Comparison of ENCODE assay signal across 16 cellular contexts in the genomic region with DNA sequence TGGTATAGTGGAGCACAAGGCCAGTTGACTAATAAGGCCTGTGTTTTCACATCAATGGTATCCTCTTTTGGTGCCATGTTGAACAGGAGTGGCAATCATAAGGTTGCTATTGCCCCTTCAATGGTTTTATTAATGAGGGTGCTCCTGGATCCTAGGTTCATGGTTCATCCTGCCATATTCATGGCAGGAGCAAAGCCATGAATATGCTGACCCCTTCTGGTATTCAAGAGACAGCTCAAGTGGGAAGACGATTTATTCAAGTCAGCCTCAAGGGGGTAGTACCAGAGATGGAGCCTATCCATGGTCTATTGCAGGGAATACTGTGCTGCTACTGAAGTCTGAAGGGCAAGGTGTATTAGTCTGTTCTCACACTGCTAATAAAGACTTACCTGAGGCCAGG. TPM values are rescaled to one million over a fixed set of nuclear protein-coding genes. Genes with fewer than 3 reads are reported as not detected.
DNase-seq lines count a peak whose midpoint lies in the region; ATAC-seq, FAIRE-seq and TF ChIP-seq lines count a peak whose summit lies in the region.
"Had no signal": no experiment of that assay in that cellular context is flagged by ENCODE, and none has a peak within 500 bp of the region (broad histone marks: within the 10 kb centered on the region; RNA-seq: fewer than 3 reads in every experiment).

No MANE protein-coding gene starts in this region.

- no peak overlapping the region for H2BK20ac ChIP-seq in H1 (ENCODE audit: low read length)

- H3K9me3 Mint-ChIP-seq in neural progenitor cell = peaks cover 17% of the 10 kb centered on the region
- H3K9me3 Mint-ChIP-seq in activated CD4-positive, alpha-beta T cell treated with anti-CD3 and anti-CD28 coated beads, Interleukin-2, amount 10 ng/mL, durations not matched to agents 7 days and 5 days = peaks cover 9% of the 10 kb centered on the region

- H2BK12ac ChIP-seq in H1 (ENCODE audit: low read depth, low read length) = no peak overlapping the region

- H3K23ac ChIP-seq in H1 (ENCODE audit: insufficient read length) = no peak overlapping the region

- H2AFZ ChIP-seq in H1 (ENCODE audit: low read length) (no peak overlapping the region), neural progenitor cell (replicated peaks) (no peak overlapping the region)

- no peak overlapping the region for H2BK5ac ChIP-seq in H1 (ENCODE audit: low read depth, low read length)

- POLR2A ChIA-PET in H1 (lab: Charles Lee; ENCODE audit: partially characterized antibody) = no interaction called here
- POLR2A ChIA-PET in activated CD4-positive, alpha-beta T cell treated with anti-CD3 and anti-CD28 coated beads, Interleukin-2, amount 10 ng/mL, durations not matched to agents 7 days and 5 days (lab: Charles Lee) = no interaction called here

- H3K27ac Mint-ChIP-seq in neural progenitor cell = no peak overlapping the region
- H3K27ac Mint-ChIP-seq in activated CD4-positive, alpha-beta T cell treated with anti-CD3 and anti-CD28 coated beads, Interleukin-2, amount 10 ng/mL, durations not matched to agents 7 days and 5 days = no peak overlapping the region
- H3K27ac Mint-ChIP-seq: activated naive CD4-positive, alpha-beta T cell treated with anti-CD3 and anti-CD28 coated beads, Interleukin-2, amount 50 U/mL, for 24 hours had no signal

- H2AK5ac ChIP-seq in H1 (ENCODE audit: low read depth, low read length) = no peak overlapping the region

- no peak overlapping the region for H2BK120ac ChIP-seq in H1 (replicated peaks; ENCODE audit: low read depth, low read length)

- CTCF ChIA-PET in H1 (lab: Charles Lee; ENCODE audit: partially characterized antibody) = interaction anchor here (0.5 to 3.2 kb wide), 22 partner anchors 8 to 293 kb away, joined by 3 to 24 read pairs (median 4); no protein-coding TSS in a partner anchor
- CTCF ChIA-PET in activated CD4-positive, alpha-beta T cell treated with anti-CD3 and anti-CD28 coated beads, Interleukin-2, amount 10 ng/mL, durations not matched to agents 7 days and 5 days (lab: Charles Lee) = no interaction called here

- no peak for ATAC-seq in HG02938 (IDR thresholded peaks at IDR 0.05; ENCODE audit: unreplicated experiment)

- no peaks in the 10 kb centered on the region for H3K27me3 Mint-ChIP-seq in neural progenitor cell (ENCODE audit: insufficient read depth, low read depth)
- H3K27me3 Mint-ChIP-seq in activated CD4-positive, alpha-beta T cell treated with anti-CD3 and anti-CD28 coated beads, Interleukin-2, amount 10 ng/mL, durations not matched to agents 7 days and 5 days = peaks cover 14% of the 10 kb centered on the region
- H3K27me3 Mint-ChIP-seq: activated naive CD4-positive, alpha-beta T cell treated with anti-CD3 and anti-CD28 coated beads, Interleukin-2, amount 50 U/mL, for 24 hours had no signal

- no peak overlapping the region for H3K4me2 ChIP-seq in H1 (ENCODE audit: insufficient read depth in 1 of 2, low read depth in 2 of 2, low read length in 2 of 2)
- no peak overlapping the region for H3K4me2 ChIP-seq in neural progenitor cell

- no peak overlapping the region for H3K27ac ChIP-seq in H1 (ENCODE audit: low read depth, low read length)
- H3K27ac ChIP-seq in neural progenitor cell = no peak overlapping the region
- H3K27ac ChIP-seq: SJCRH30 had no signal

- no peak overlapping the region for H4K91ac ChIP-seq in H1 (replicated peaks; ENCODE audit: insufficient read length, low read length)

- H3K36me3 ChIP-seq in H1 (ENCODE audit: control insufficient read depth in 2 of 4, insufficient read depth in 4 of 4, low read length in 3 of 4) (no peaks in the 10 kb centered on the region), neural progenitor cell (no peaks in the 10 kb centered on the region)
- H3K36me3 ChIP-seq: SJCRH30, uterus had no signal

- H3K4me1 Mint-ChIP-seq in neural progenitor cell = peaks cover 28% of the 10 kb centered on the region
- H3K4me1 Mint-ChIP-seq in activated CD4-positive, alpha-beta T cell treated with anti-CD3 and anti-CD28 coated beads, Interleukin-2, amount 10 ng/mL, durations not matched to agents 7 days and 5 days = no peaks in the 10 kb centered on the region
- H3K4me1 Mint-ChIP-seq: activated naive CD4-positive, alpha-beta T cell treated with anti-CD3 and anti-CD28 coated beads, Interleukin-2, amount 50 U/mL, for 24 hours had no signal

- H3K36me3 Mint-ChIP-seq in neural progenitor cell = peaks cover 12% of the 10 kb centered on the region
- H3K36me3 Mint-ChIP-seq in activated CD4-positive, alpha-beta T cell treated with anti-CD3 and anti-CD28 coated beads, Interleukin-2, amount 10 ng/mL, durations not matched to agents 7 days and 5 days (ENCODE audit: low read depth) = no peaks in the 10 kb centered on the region
- H3K36me3 Mint-ChIP-seq: activated naive CD4-positive, alpha-beta T cell treated with anti-CD3 and anti-CD28 coated beads, Interleukin-2, amount 50 U/mL, for 24 hours had no signal

- no peak overlapping the region for H3K4me3 Mint-ChIP-seq in neural progenitor cell
- no peak overlapping the region for H3K4me3 Mint-ChIP-seq in activated CD4-positive, alpha-beta T cell treated with anti-CD3 and anti-CD28 coated beads, Interleukin-2, amount 10 ng/mL, durations not matched to agents 7 days and 5 days
- H3K4me3 Mint-ChIP-seq: activated naive CD4-positive, alpha-beta T cell treated with anti-CD3 and anti-CD28 coated beads, Interleukin-2, amount 50 U/mL, for 24 hours had no signal

- H3K4me1 ChIP-seq in H1 (replicated peaks in 1 of 4; ENCODE audit: control insufficient read depth in 3 of 4, insufficient read depth in 4 of 4, low read length in 3 of 4) (no peaks in the 10 kb centered on the region; a peak in 1 of 7 replicates), neural progenitor cell (no peaks in the 10 kb centered on the region)
- H3K4me1 ChIP-seq: SJCRH30, uterus had no signal

- no peak overlapping the region for H4K8ac ChIP-seq in H1 (ENCODE audit: extremely low read depth, insufficient read depth, low read length)

- H3K79me1 ChIP-seq in H1 (ENCODE audit: low read depth, low read length) = no peaks in the 10 kb centered on the region

- H3K27me3 ChIP-seq in H1 (replicated peaks in 1 of 4; ENCODE audit: control insufficient read depth in 3 of 4, extremely low read depth in 1 of 4, insufficient read depth in 3 of 4, low read length in 3 of 4) = no peaks in the 10 kb centered on the region
- H3K27me3 ChIP-seq in neural progenitor cell = no peaks in the 10 kb centered on the region
- H3K27me3 ChIP-seq: SJCRH30, uterus had no signal

- H3K9ac ChIP-seq in H1 (replicated peaks in 1 of 4; ENCODE audit: extremely low read depth in 1 of 4, low read depth in 3 of 4, low read length in 3 of 4) (no peak overlapping the region), neural progenitor cell (no peak overlapping the region)

- no peak overlapping the region for H3K4ac ChIP-seq in H1 (replicated peaks; ENCODE audit: insufficient read length, low read depth, low read length)

- no peak for TF ChIP-seq POLR2A in H1 (IDR thresholded peaks at IDR 0.05; ENCODE audit: control extremely low read depth in 1 of 2, low read depth in 2 of 2, low read length in 2 of 2)

- H3K9me3 ChIP-seq in H1 (ENCODE audit: insufficient read depth in 2 of 2, low read depth in 1 of 2, low read length in 1 of 2) (no peaks in the 10 kb centered on the region), neural progenitor cell (ENCODE audit: low read depth) (no peaks in the 10 kb centered on the region)
- H3K9me3 ChIP-seq: SJCRH30 had no signal

- FAIRE-seq in H1 (lab: Jason Lieb, UNC) = no peak
- FAIRE-seq: GM12891, GM19239 had no signal

- H3K4me3 ChIP-seq in H1 (ENCODE audit: extremely low read depth in 1 of 4, insufficient read depth in 2 of 4, low read depth in 3 of 4, low read length in 4 of 4) (no peak overlapping the region), neural progenitor cell (no peak overlapping the region)
- H3K4me3 ChIP-seq: SJCRH30, uterus had no signal

- no peak overlapping the region for H2BK15ac ChIP-seq in H1 (ENCODE audit: low read length)

- peak; percentile 5 for DNase-seq in NCI-H2171 treated with DMSO at 0.1 percent for 48 hours (lab: John Stamatoyannopoulos, UW)
- no peak for DNase-seq in NCI-H2171 (lab: John Stamatoyannopoulos, UW)
- DNase-seq in MV-4-11 (lab: John Stamatoyannopoulos, UW) = peak; percentile 33
- DNase-seq in H1 (ENCODE audit: low read depth in 1 of 2, low spot score in 2 of 2) = no peak
- peak; percentile 14 for DNase-seq in neural progenitor cell (ENCODE audit: low spot score)
- no peak for DNase-seq in NCI-H187 treated with DMSO at 0.1 percent for 48 hours (lab: John Stamatoyannopoulos, UW)
- no peak for DNase-seq in activated CD4-positive, alpha-beta T cell treated with anti-CD3 and anti-CD28 coated beads, Interleukin-2, amount 10 ng/mL, durations not matched to agents 7 days and 5 days
- DNase-seq: cerebellar nuclear complex; NCI-H1105 treated with DMSO at 0.1 percent for 48 hours; stimulated activated CD4-positive, alpha-beta T cell treated with anti-CD3 and anti-CD28 coated beads, Interleukin-2, amount 100 ng/mL, for 24 hours; uterus had no signal

- peak in 2 of 3 experiments; percentile 76 to 98; a peak in 3 of 4 replicates for TF ChIP-seq CTCF in H1 (IDR thresholded peaks at IDR 0.05; ENCODE audit: control extremely low read depth in 1 of 3, insufficient read depth in 1 of 3, low read depth in 1 of 3, low read length in 3 of 3)
- TF ChIP-seq CTCF in neural progenitor cell (IDR thresholded peaks at IDR 0.05) = peak; percentile 37

- WGBS in H1 (ENCODE audit: extremely low coverage in 1 of 2, insufficient coverage in 1 of 2, insufficient read length in 1 of 2, insufficient replicate concordance in 2 of 2, low coverage in 1 of 2, low lambda C conversion rate in 2 of 2, missing lambda C conversion rate in 1 of 2), 2 experiments = 91% methylated on average over 1 of the region's 1 CpG; no CpG with 5 or more reads in 1 of the 2 experiments

- H3K56ac ChIP-seq in H1 (replicated peaks; ENCODE audit: insufficient read length, low read depth, low read length) = no peak overlapping the region

- H3K23me2 ChIP-seq in H1 (ENCODE audit: low read depth, low read length) = no peaks in the 10 kb centered on the region

- no peak overlapping the region for H3K18ac ChIP-seq in H1 (ENCODE audit: extremely low read depth, low read length)

- no peaks in the 10 kb centered on the region for H3F3A ChIP-seq in neural progenitor cell (ENCODE audit: low read depth)

- no peaks in the 10 kb centered on the region for H3K79me2 ChIP-seq in H1 (ENCODE audit: control insufficient read depth in 1 of 2, insufficient read depth in 2 of 2, low read length in 2 of 2)
- H3K79me2 ChIP-seq in neural progenitor cell (ENCODE audit: low read depth) = no peaks in the 10 kb centered on the region

- peak; percentile 72 to 81 for TF ChIP-seq RAD21 in H1 (IDR thresholded peaks at IDR 0.05 in 1 of 2, conservative IDR thresholded peaks at IDR 0.05 in 1 of 2; ENCODE audit: low read depth in 2 of 2, low read length in 2 of 2)

- H4K20me1 ChIP-seq in H1 (replicated peaks in 1 of 2; ENCODE audit: control insufficient read depth in 1 of 2, insufficient read depth in 2 of 2, low read length in 2 of 2) (no peaks in the 10 kb centered on the region), neural progenitor cell (ENCODE audit: low read depth) (no peaks in the 10 kb centered on the region)

- no peak overlapping the region for H3K14ac ChIP-seq in H1 (ENCODE audit: insufficient read length)

- no peak overlapping the region for H4K5ac ChIP-seq in H1 (ENCODE audit: insufficient read length, low read depth, low read length)

- no peak for TF ChIP-seq EP300 in H1 (IDR thresholded peaks at IDR 0.05; ENCODE audit: borderline replicate concordance in 1 of 2, low read depth in 2 of 2, low read length in 2 of 2)

RNA-seq across cellular contexts. Expression of gene ABCA9, which starts 2.6 kb away (rescaled TPM):
- not detected in 2 replicates for total RNA-seq in H1 (2021; fragmentation: NEBNext Ultra II Directional; extraction: Animal tissue kit (Norgen Biotek cat#: 25700))
- not detected in 2 replicates for polyA plus RNA-seq in H1 (2011; rRNA removed)
- not detected for polyA plus RNA-seq in H1 (2011; cell fraction: cytosol; rRNA removed)
- not detected for polyA plus RNA-seq in H1 (2011; cell fraction: nucleus; rRNA removed)
- polyA plus RNA-seq in H1 (2012, experiment 1 of 2) = not detected in 4 replicates
- polyA plus RNA-seq in H1 (2012, experiment 2 of 2) = not detected
- polyA plus RNA-seq in H1 (2013, experiment 1 of 2) = not detected
- not detected for polyA plus RNA-seq in H1 (2013, experiment 2 of 2)
- 0.19 TPM in 1 of 2 replicates, not detected in the other for polyA minus RNA-seq in H1 (2011; rRNA and poly(A)+ RNA removed)
- polyA minus RNA-seq in H1 (2011; cell fraction: cytosol; rRNA and poly(A)+ RNA removed) = not detected
- polyA minus RNA-seq in H1 (2011; cell fraction: nucleus; rRNA and poly(A)+ RNA removed) = not detected
- total RNA-seq in neural progenitor cell (ENCODE audit: low replicate concordance) = 0.03 and 0.13 TPM in 2 replicates
- total RNA-seq in activated CD4-positive, alpha-beta T cell treated with anti-CD3 and anti-CD28 coated beads, Interleukin-2, amount 10 ng/mL, durations not matched to agents 7 days and 5 days = under 1 TPM; 0.08 to 0.22 TPM
- total RNA-seq: SJCRH30 had no signal

Comparison
In these comparisons a context has a peak if more than half of its experiments do, and no peak if none do; other contexts are left out.
1. DNase-seq: peak in NCI-H2171 treated with DMSO at 0.1 percent for 48 hours (single experiment), MV-4-11 (single experiment) and neural progenitor cell (single experiment); none in NCI-H2171 (single experiment), H1 (0 of 2), NCI-H187 treated with DMSO at 0.1 percent for 48 hours (single experiment) and activated CD4-positive, alpha-beta T cell treated with anti-CD3 and anti-CD28 coated beads, Interleukin-2, amount 10 ng/mL, durations not matched to agents 7 days and 5 days (single experiment).